In the genomic region with DNA sequence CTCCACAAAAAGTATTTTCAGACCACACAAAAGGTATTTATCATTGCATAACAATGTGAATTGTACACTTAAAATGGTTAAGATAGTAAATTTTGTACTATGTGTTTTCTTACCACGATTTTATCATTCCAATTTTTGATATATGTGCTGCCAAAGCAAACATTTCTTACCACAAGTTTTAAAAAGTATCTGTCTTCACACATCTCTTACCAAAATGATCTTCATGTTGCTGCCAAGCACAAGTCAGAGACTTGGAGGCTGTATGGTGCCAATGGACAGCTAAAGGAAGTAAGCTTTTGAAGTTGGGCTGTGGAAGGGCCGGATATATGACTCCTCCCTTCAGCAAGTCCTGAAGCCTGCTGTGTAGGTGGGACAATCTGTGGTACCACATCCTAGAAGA, we compare ENCODE assay signal across 27 cellular contexts.
A peak's percentile ranks its signal among the peaks of the same experiment; 100 is the strongest.
DNase-seq lines count a peak whose midpoint lies in the region; FAIRE-seq and TF ChIP-seq lines count a peak whose summit lies in the region.
"Had no signal": no experiment of that assay in that cellular context is flagged by ENCODE, and none has a peak within 500 bp of the region (broad histone marks: within the 10 kb centered on the region; RNA-seq: fewer than 3 reads in every experiment).

No MANE protein-coding gene starts in this region.

- H3K4me1 Mint-ChIP-seq in astrocyte (ENCODE audit: low read depth, unreplicated experiment) = no peaks in the 10 kb centered on the region
- H3K4me1 Mint-ChIP-seq: CD4-positive, CD25-positive, alpha-beta regulatory T cell had no signal

- peaks cover 19% of the 10 kb centered on the region for H3K36me3 Mint-ChIP-seq in astrocyte (ENCODE audit: low read depth, unreplicated experiment)

- peaks cover 6% of the 10 kb centered on the region for H3K9me3 Mint-ChIP-seq in astrocyte (ENCODE audit: unreplicated experiment)

- peak; percentile 41 for DNase-seq in EH (ENCODE audit: low read depth)
- peak; percentile 84 for DNase-seq in astrocyte (ENCODE audit: low read depth)
- peak; percentile 21 for DNase-seq in choroid plexus epithelial cell (ENCODE audit: low read depth)
- peak; percentile 9 for DNase-seq in iris pigment epithelial cell (ENCODE audit: low read depth)
- DNase-seq in hepatic stellate cell (ENCODE audit: low spot score) = no peak
- DNase-seq in central memory CD4-positive, alpha-beta T cell = no peak
- no peak for DNase-seq in NCI-H526 treated with DMSO at 0.1 percent for 48 hours (lab: John Stamatoyannopoulos, UW)
- no peak for DNase-seq in activated CD4-positive, alpha-beta T cell treated with anti-CD3 and anti-CD28 coated beads for 48 hours
- DNase-seq: 8988T; CD4-positive, CD25-positive, alpha-beta regulatory T cell; DMS153; DND-41; MV-4-11; NCI-H1105; NCI-H1436 treated with DMSO at 0.1 percent for 48 hours; NCI-H187 treated with DMSO at 0.1 percent for 48 hours; NCI-H2107; NCI-H446 treated with DMSO at 0.1 percent for 48 hours; NCI-H526; PC-9; SJCRH30 had no signal

- H3K9ac ChIP-seq in astrocyte (ENCODE audit: low read length) = no peak overlapping the region
- H3K9ac ChIP-seq: BLaER1, KMS-11 had no signal

- no peaks in the 10 kb centered on the region for H3K9me3 ChIP-seq in astrocyte (ENCODE audit: insufficient read depth, low read depth, low read length)
- H3K9me3 ChIP-seq: SJCRH30 had no signal

- H3K4me1 ChIP-seq in astrocyte (ENCODE audit: insufficient read depth, low read length) = no peaks in the 10 kb centered on the region
- H3K4me1 ChIP-seq: BLaER1, SJCRH30 had no signal

- no peak for FAIRE-seq in astrocyte (lab: Jason Lieb, UNC)
- FAIRE-seq: GM18507, H54 had no signal

- H3K27ac ChIP-seq in astrocyte (ENCODE audit: low read depth, low read length) = no peak overlapping the region
- H3K27ac ChIP-seq: BLaER1, HL-60, KMS-11, PC-9, SJCRH30 had no signal

- no peaks in the 10 kb centered on the region for H3K27me3 ChIP-seq in astrocyte (ENCODE audit: insufficient read depth, low read length)
- H3K27me3 ChIP-seq: SJCRH30 had no signal

- H4K20me1 ChIP-seq in astrocyte (ENCODE audit: insufficient read depth, low read length) = no peaks in the 10 kb centered on the region
- H4K20me1 ChIP-seq: BLaER1 had no signal

- no peaks in the 10 kb centered on the region for H3K79me2 ChIP-seq in astrocyte (ENCODE audit: insufficient read depth, low read length)

- TF ChIP-seq CTCF in astrocyte (IDR thresholded peaks at IDR 0.05; ENCODE audit: insufficient read depth, low read depth, low read length) = no peak
- TF ChIP-seq CTCF in choroid plexus epithelial cell (conservative IDR thresholded peaks at IDR 0.05; ENCODE audit: low read depth, low read length) = no peak

- H3K4me3 ChIP-seq in astrocyte (ENCODE audit: insufficient read depth, low read depth, low read length) = no peak overlapping the region
- no peak overlapping the region for H3K4me3 ChIP-seq in choroid plexus epithelial cell (ENCODE audit: low read depth, low read length)
- H3K4me3 ChIP-seq: BLaER1, PC-9, SJCRH30 had no signal

- H3K27me3 Mint-ChIP-seq in astrocyte (ENCODE audit: low read depth, unreplicated experiment) = no peaks in the 10 kb centered on the region
- H3K27me3 Mint-ChIP-seq: CD4-positive, CD25-positive, alpha-beta regulatory T cell; IgD-negative memory B cell had no signal

- H3K4me2 ChIP-seq in astrocyte (ENCODE audit: low read length) = no peak overlapping the region
- H3K4me2 ChIP-seq: BLaER1, KMS-11, PC-9 had no signal

- H3K4me3 Mint-ChIP-seq in astrocyte (ENCODE audit: unreplicated experiment) = no peak overlapping the region
- H3K4me3 Mint-ChIP-seq: CD4-positive, CD25-positive, alpha-beta regulatory T cell; IgD-negative memory B cell had no signal

- H2AFZ ChIP-seq in astrocyte (ENCODE audit: low read depth, low read length) = no peak overlapping the region
- H2AFZ ChIP-seq: PC-9 had no signal

- H3K27ac Mint-ChIP-seq in astrocyte (ENCODE audit: unreplicated experiment) = no peak overlapping the region
- H3K27ac Mint-ChIP-seq: CD4-positive, CD25-positive, alpha-beta regulatory T cell; IgD-negative memory B cell had no signal

- H3K36me3 ChIP-seq in astrocyte (ENCODE audit: insufficient read depth, low read length) = peaks cover 2% of the 10 kb centered on the region
- H3K36me3 ChIP-seq: SJCRH30 had no signal

Comparison
In these comparisons a context has a peak if more than half of its experiments do, and no peak if none do; other contexts are left out.
1. DNase-seq: peak in EH (single experiment), astrocyte (single experiment), choroid plexus epithelial cell (single experiment) and iris pigment epithelial cell (single experiment); none in hepatic stellate cell (single experiment), central memory CD4-positive, alpha-beta T cell (single experiment), NCI-H526 treated with DMSO at 0.1 percent for 48 hours (single experiment) and activated CD4-positive, alpha-beta T cell treated with anti-CD3 and anti-CD28 coated beads for 48 hours (single experiment).